Comparison of ENCODE assay signal across 1 cellular context in genomic region chr3:136195258-136196063, GRCh38.
TF ChIP-seq lines count a peak whose summit lies in the region.

No MANE protein-coding gene starts in this region.

TF ChIP-seq in HepG2, 621 proteins besides CTCF, POLR2A, EP300 and RAD21 (continued from another document and continues in another):
- TF ChIP-seq THAP9 (CRISPR knock-in tag; IDR thresholded peaks at IDR 0.05; ENCODE audit: borderline replicate concordance) (no peak), ZNF205 (CRISPR knock-in tag; IDR thresholded peaks at IDR 0.05) (no peak), ZNF326 (CRISPR knock-in tag; IDR thresholded peaks at IDR 0.05; ENCODE audit: borderline replicate concordance) (no peak), ZNF609 (CRISPR knock-in tag; IDR thresholded peaks at IDR 0.05; ENCODE audit: borderline replicate concordance) (no peak), ZFX (CRISPR knock-in tag; IDR thresholded peaks at IDR 0.05; ENCODE audit: low read depth) (peak; percentile 57), ZBTB34 (CRISPR knock-in tag; IDR thresholded peaks at IDR 0.05) (no peak), NFKBIZ (CRISPR knock-in tag; IDR thresholded peaks at IDR 0.05) (no peak), NR0B2 (CRISPR knock-in tag; IDR thresholded peaks at IDR 0.05) (no peak), ZNF713 (CRISPR knock-in tag; IDR thresholded peaks at IDR 0.05) (no peak), ZMAT3 (CRISPR knock-in tag; conservative IDR thresholded peaks at IDR 0.05) (0 out of 2 replicates have a peak, but pooled peaks have one; percentile 20), PCBP1 (IDR thresholded peaks at IDR 0.05; ENCODE audit: borderline replicate concordance, low read depth, low read length) (no peak), SNAPC4 (CRISPR knock-in tag; IDR thresholded peaks at IDR 0.05) (no peak), ZMAT5 (CRISPR knock-in tag; IDR thresholded peaks at IDR 0.05; ENCODE audit: borderline replicate concordance, low read depth) (no peak), ZNF510 (CRISPR knock-in tag; IDR thresholded peaks at IDR 0.05; ENCODE audit: low read depth) (no peak), HOXA7 (CRISPR knock-in tag; IDR thresholded peaks at IDR 0.05) (no peak), KDM4B (CRISPR knock-in tag; IDR thresholded peaks at IDR 0.05) (0 out of 2 replicates have a peak, but pooled peaks have one; percentile 5), ZNF468 (CRISPR knock-in tag; IDR thresholded peaks at IDR 0.05) (peak; percentile 71; the same call in 1 of the 2 replicates), HIVEP1 (CRISPR knock-in tag; IDR thresholded peaks at IDR 0.05) (peak; percentile 62; the same call in 1 of the 2 replicates), ELF4 (CRISPR knock-in tag; IDR thresholded peaks at IDR 0.05; ENCODE audit: borderline replicate concordance) (0 out of 2 replicates have a peak, but pooled peaks have one; percentile 49), TSC22D2 (CRISPR knock-in tag; IDR thresholded peaks at IDR 0.05; ENCODE audit: borderline replicate concordance) (no peak), DMAP1 (CRISPR knock-in tag; IDR thresholded peaks at IDR 0.05) (no peak), NR3C1 (CRISPR knock-in tag; IDR thresholded peaks at IDR 0.05) (no peak), GATAD2A (CRISPR knock-in tag; IDR thresholded peaks at IDR 0.05) (no peak), ZBTB39 (CRISPR knock-in tag; IDR thresholded peaks at IDR 0.05) (no peak), ZNF253 (CRISPR knock-in tag; IDR thresholded peaks at IDR 0.05; ENCODE audit: borderline replicate concordance) (no peak), IKZF4 (CRISPR knock-in tag; IDR thresholded peaks at IDR 0.05; ENCODE audit: borderline replicate concordance, low read depth, not compliant biosample characterization) (peak; percentile 3), BRCA1 (CRISPR knock-in tag; IDR thresholded peaks at IDR 0.05) (no peak), KDM2A (CRISPR knock-in tag; IDR thresholded peaks at IDR 0.05; ENCODE audit: borderline replicate concordance, low read depth) (peak; percentile 52), ZNF260 (CRISPR knock-in tag; IDR thresholded peaks at IDR 0.05; ENCODE audit: borderline replicate concordance, low read depth) (no peak), SIN3B (IDR thresholded peaks at IDR 0.05; ENCODE audit: low read length) (no peak), KMT2A (CRISPR knock-in tag; IDR thresholded peaks at IDR 0.05) (peak; percentile 68), NFRKB (IDR thresholded peaks at IDR 0.05) (no peak), ZNF615 (CRISPR knock-in tag; IDR thresholded peaks at IDR 0.05; ENCODE audit: borderline replicate concordance) (no peak), MLLT10 (CRISPR knock-in tag; IDR thresholded peaks at IDR 0.05) (no peak), ZNF562 (CRISPR knock-in tag; IDR thresholded peaks at IDR 0.05; ENCODE audit: borderline replicate concordance) (no peak), ZNF792 (CRISPR knock-in tag; IDR thresholded peaks at IDR 0.05) (no peak), MNT (IDR thresholded peaks at IDR 0.05) (no peak), DRAP1 (CRISPR knock-in tag; IDR thresholded peaks at IDR 0.05) (no peak), RXRB (CRISPR knock-in tag; IDR thresholded peaks at IDR 0.05; ENCODE audit: borderline replicate concordance) (no peak; the same call in 1 of the 2 replicates), SIN3A (IDR thresholded peaks at IDR 0.05; ENCODE audit: borderline replicate concordance, low read depth, low read length) (no peak), ZNF598 (CRISPR knock-in tag; IDR thresholded peaks at IDR 0.05; ENCODE audit: borderline replicate concordance) (peak; percentile 30; the same call in 1 of the 2 replicates), ZFY (CRISPR knock-in tag; IDR thresholded peaks at IDR 0.05) (no peak; the same call in 1 of the 2 replicates), ARNTL (CRISPR knock-in tag; IDR thresholded peaks at IDR 0.05) (no peak), SRSF9 (IDR thresholded peaks at IDR 0.05; ENCODE audit: borderline replicate concordance, insufficient read depth, low read depth, low read length, poor library complexity, severe bottlenecking) (no peak), SAFB2 (CRISPR knock-in tag; IDR thresholded peaks at IDR 0.05; ENCODE audit: borderline replicate concordance, low read depth) (no peak), SMAD9 (CRISPR knock-in tag; IDR thresholded peaks at IDR 0.05) (no peak), ZC3H4 (CRISPR knock-in tag; IDR thresholded peaks at IDR 0.05; ENCODE audit: borderline replicate concordance) (no peak), PHF8 (CRISPR knock-in tag; IDR thresholded peaks at IDR 0.05) (peak; percentile 63)
